ENCODE assay signal across 31 cellular contexts in the genomic region with DNA sequence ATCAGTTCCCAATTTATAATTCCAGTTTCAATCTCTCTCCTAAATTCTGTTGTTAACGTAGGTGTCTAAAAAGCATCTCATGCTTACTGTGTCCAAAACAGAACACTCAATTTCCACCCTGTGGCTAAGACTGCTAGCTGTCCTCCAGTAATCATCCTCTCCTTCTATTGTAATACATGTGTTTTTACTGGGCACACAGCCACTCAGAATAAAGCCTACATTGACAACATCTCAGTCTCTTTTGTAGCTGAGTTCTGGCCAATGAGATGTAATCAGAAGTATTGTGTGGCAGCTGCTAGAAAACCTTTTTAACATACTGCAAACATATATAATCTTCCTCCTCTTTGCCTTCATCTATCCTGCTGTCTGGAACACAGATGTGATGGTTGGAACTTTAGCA. TPM values are rescaled to one million over a fixed set of nuclear protein-coding genes. Genes with fewer than 3 reads are reported as not detected.
"Had no signal": no experiment of that assay in that cellular context is flagged by ENCODE, and none has a peak within 500 bp of the region (broad histone marks: within the 10 kb centered on the region; RNA-seq: fewer than 3 reads in every experiment).

No MANE protein-coding gene starts in this region.

- H3K9me3 ChIP-seq: body of pancreas, esophagus muscularis mucosa, gastroesophageal sphincter had no signal

- DNase-seq: activated CD4-positive, alpha-beta memory T cell treated with anti-CD3 and anti-CD28 coated beads, Interleukin-2, amount 10 ng/mL, durations not matched to agents 7 days and 5 days; activated CD4-positive, alpha-beta T cell treated with anti-CD3 and anti-CD28 coated beads for 1 hour; activated CD4-positive, alpha-beta T cell treated with anti-CD3 and anti-CD28 coated beads for 4 hours; activated CD4-positive, alpha-beta T cell treated with anti-CD3 and anti-CD28 coated beads, Interleukin-2, amount 10 ng/mL, durations not matched to agents 7 days and 5 days; activated CD4-positive, alpha-beta T cell treated with anti-CD3 and anti-CD28 coated beads, Interleukin-2, amount 50 U/mL, for 4 hours; activated CD8-positive, alpha-beta memory T cell treated with anti-CD3 and anti-CD28 coated beads, Interleukin-2, amount 50 U/mL, for 48 hours; activated gamma-delta T cell treated with Interleukin-2 at 50 U/mL for 16 hours; activated naive CD4-positive, alpha-beta T cell treated with anti-CD3 and anti-CD28 coated beads, Interleukin-2, amount 50 U/mL, for 16 hours; activated naive CD4-positive, alpha-beta T cell treated with Interleukin-2 at 50 U/mL for 16 hours; activated T-cell treated with anti-CD3 and anti-CD28 coated beads for 4 hours; activated T-cell treated with anti-CD3 and anti-CD28 coated beads, Interleukin-2, amount 50 U/mL, for 24 hours; activated T-cell treated with anti-CD3 and anti-CD28 coated beads, Interleukin-2, amount 50 U/mL, for 72 hours; amniotic stem cell; body of pancreas; cortex of kidney; dermis blood vessel endothelial cell; effector CD4-positive, alpha-beta T cell; effector memory CD8-positive, alpha-beta T cell; erythroblast; foreskin keratinocyte; T-helper 2 cell had no signal

- FAIRE-seq: astrocyte, colon, TTC549 had no signal

- H3K36me3 ChIP-seq: esophagus muscularis mucosa, gastroesophageal sphincter had no signal

- H3K27me3 ChIP-seq: body of pancreas, esophagus muscularis mucosa, gastroesophageal sphincter had no signal

- H3K4me3 ChIP-seq: body of pancreas, esophagus muscularis mucosa, gastroesophageal sphincter had no signal

- H3K4me1 ChIP-seq: body of pancreas, foreskin keratinocyte, gastroesophageal sphincter had no signal

- H3K27ac ChIP-seq: body of pancreas, esophagus muscularis mucosa, foreskin keratinocyte, gastroesophageal sphincter, VCaP had no signal

- ATAC-seq: activated T-cell treated with anti-CD3 and anti-CD28 coated beads, Interleukin-2, amount 50 U/mL, for 72 hours; body of pancreas; effector memory CD8-positive, alpha-beta T cell; foreskin keratinocyte; gastroesophageal sphincter; WTC11 had no signal

RNA-seq across cellular contexts. Expression of gene TSPYL6, which starts 29.4 kb away (rescaled TPM):
- total RNA-seq: activated CD4-positive, alpha-beta memory T cell treated with anti-CD3 and anti-CD28 coated beads, Interleukin-2, amount 10 ng/mL, durations not matched to agents 7 days and 5 days; activated CD4-positive, alpha-beta T cell treated with anti-CD3 and anti-CD28 coated beads, Interleukin-2, amount 10 ng/mL, durations not matched to agents 7 days and 5 days; activated T-cell treated with anti-CD3 and anti-CD28 coated beads, Interleukin-2, amount 50 U/mL, for 72 hours; astrocyte; body of pancreas; chondrocyte; dermis blood vessel endothelial cell; esophagus muscularis mucosa; foreskin keratinocyte; T-helper 1 cell treated with Interleukin-12 subunit alpha and Interleukin-12 subunit beta and Interleukin-4 antibody, amounts not matched to agents 30 ng/mL and 1 ng/mL, for 36 hours; WTC11 had no signal
- polyA plus RNA-seq: adipose tissue, foreskin keratinocyte had no signal
